ENCODE assay signal across 9 cellular contexts in the genomic region with DNA sequence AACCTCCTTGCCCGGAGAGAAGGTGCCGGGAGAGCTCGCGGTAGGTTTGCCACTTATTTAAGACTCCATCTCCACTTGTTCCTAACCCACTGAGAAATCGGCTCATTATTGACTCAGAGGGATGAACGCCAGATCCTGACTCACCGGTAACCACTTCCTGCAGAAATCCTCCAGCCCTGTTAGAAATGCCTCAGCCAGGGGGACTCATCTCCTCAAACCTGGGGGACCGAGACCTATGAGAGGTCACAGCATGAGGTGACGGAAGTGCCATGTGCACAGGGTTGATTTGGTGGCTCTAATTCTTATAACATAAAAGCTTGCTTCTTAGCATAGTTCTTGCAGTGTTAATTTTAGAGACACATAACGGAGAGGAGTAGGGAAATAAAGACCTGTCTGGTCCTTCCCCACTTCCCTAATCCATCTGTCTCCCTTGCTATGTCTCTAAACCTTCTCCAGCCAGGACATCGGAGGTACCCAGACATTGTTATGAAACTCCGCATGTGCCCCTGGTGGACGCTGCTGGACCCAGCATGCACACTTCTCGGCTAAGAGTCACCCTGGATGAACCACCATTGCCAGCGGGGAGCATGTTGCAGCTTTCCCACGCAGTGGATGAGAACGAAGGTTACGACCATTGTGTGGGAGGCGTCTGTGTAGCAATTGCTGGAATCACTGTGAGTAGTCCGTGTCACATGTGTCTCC.
DNase-seq lines count a peak whose midpoint lies in the region; ATAC-seq and TF ChIP-seq lines count a peak whose summit lies in the region.
"Had no signal": no experiment of that assay in that cellular context is flagged by ENCODE, and none has a peak within 500 bp of the region (broad histone marks: within the 10 kb centered on the region; RNA-seq: fewer than 3 reads in every experiment).

No MANE protein-coding gene starts in this region.

- H3K27ac ChIP-seq in caudate nucleus (ENCODE audit: low read depth, low read length) (peak overlapping the region; percentile 52), tibial artery (no peak overlapping the region)

- ATAC-seq in GM21529 (IDR thresholded peaks at IDR 0.05; ENCODE audit: unreplicated experiment), result no peak
- no peak for ATAC-seq in GM18505 (IDR thresholded peaks at IDR 0.05; ENCODE audit: unreplicated experiment)

- DNase-seq in EH (ENCODE audit: low read depth) (peak; percentile 95), M059J (ENCODE audit: low read depth) (peak; percentile 94), caudate nucleus (lab: John Stamatoyannopoulos, UW) (peak in 39 of 61 donors; percentile 11 to 88 (median 48)), occipital lobe (lab: John Stamatoyannopoulos, UW) (peak; percentile 29), tibial artery (no peak)
- DNase-seq in NK-92 treated with Interleukin-12 subunit alpha and Interleukin-12 subunit beta, amount 100 ng/mL, for 24 hours (lab: John Stamatoyannopoulos, UW), result no peak
- DNase-seq: NCI-H1417 treated with DMSO at 0.1 percent for 48 hours had no signal

- H3K36me3 ChIP-seq in tibial artery, result no peaks in the 10 kb centered on the region

- peaks cover 0 to 32% (median 15%) of the 10 kb centered on the region in 4 donors for H3K4me1 ChIP-seq in tibial artery

- H3K4me3 ChIP-seq in tibial artery, result no peak overlapping the region

- no peaks in the 10 kb centered on the region for H3K9me3 ChIP-seq in tibial artery

- TF ChIP-seq CTCF in tibial artery (IDR thresholded peaks at IDR 0.05), result no peak

- no peak for TF ChIP-seq POLR2A in GM18505 (IDR thresholded peaks at IDR 0.05; ENCODE audit: borderline replicate concordance, extremely low read depth, insufficient read depth, insufficient read length)

- H3K27me3 ChIP-seq in tibial artery, result no peaks in the 10 kb centered on the region

- intact Hi-C loops in tibial artery (cut with DNase I; ENCODE audit: low total_unique reads), result no loop called here

Comparison
In these comparisons a context has a peak if more than half of its experiments do, and no peak if none do; other contexts are left out.
1. DNase-seq: peak in EH (single experiment), M059J (single experiment), caudate nucleus (39 of 61) and occipital lobe (single experiment); none in NK-92 treated with Interleukin-12 subunit alpha and Interleukin-12 subunit beta, amount 100 ng/mL, for 24 hours (single experiment) and tibial artery (0 of 2).